28 cellular contexts compared by ENCODE assay signal in genomic region chr5:5055708-5056107, GRCh38.
"Had no signal": no experiment of that assay in that cellular context is flagged by ENCODE, and none has a peak within 500 bp of the region (broad histone marks: within the 10 kb centered on the region; RNA-seq: fewer than 3 reads in every experiment).

No MANE protein-coding gene starts in this region.

- H3K4me3 ChIP-seq: neural progenitor cell, ovary, psoas muscle, skin epidermis, smooth muscle cell, spleen, suprapubic skin, testis, tibial artery, transverse colon, upper lobe of right lung, vagina had no signal

- H3K27ac ChIP-seq: neural progenitor cell, ovary, parathyroid adenoma, psoas muscle, skin epidermis, spleen, suprapubic skin, testis, tibial artery, transverse colon, upper lobe of right lung, vagina had no signal

- H3K9me3 ChIP-seq: ovary, psoas muscle, spleen, suprapubic skin, testis, tibial artery, transverse colon, upper lobe of right lung, vagina had no signal

- H3K9ac ChIP-seq: neural progenitor cell, parathyroid adenoma had no signal

- H3K4me1 ChIP-seq: neural progenitor cell, parathyroid adenoma, psoas muscle, spleen, testis, tibial artery, transverse colon, upper lobe of right lung, vagina had no signal

- H3K79me2 ChIP-seq: parathyroid adenoma had no signal

- H3K27me3 ChIP-seq: neural progenitor cell, ovary, spleen, testis, tibial artery, transverse colon, upper lobe of right lung, vagina had no signal

- ATAC-seq: natural killer cell; psoas muscle; right cardiac atrium; sciatic nerve; stimulated activated memory B cell treated with anti-CD40 and anti-IgM and Interleukin-4, amounts not matched to agents 10 μg/mL and 1 μg/mL and 100 μg/mL, for 72 hours; stimulated activated naive CD8-positive, alpha-beta T cell treated with anti-CD3 and anti-CD28 coated beads, Interleukin-15, amount 100 ng/mL, for 72 hours; stimulated activated naive CD8-positive, alpha-beta T cell treated with anti-CD3 and anti-CD28 coated beads, Interleukin-15, Interleukin-2, amounts not matched to agents 100 U/mL and 50 U/mL, for 24 hours; upper lobe of right lung had no signal

- H2AFZ ChIP-seq: neural progenitor cell, parathyroid adenoma had no signal

- H3K36me3 ChIP-seq: neural progenitor cell, ovary, spleen, suprapubic skin, tibial artery, transverse colon, upper lobe of right lung, vagina had no signal

- H3K4me2 ChIP-seq: neural progenitor cell, smooth muscle cell had no signal

- DNase-seq: natural killer cell; occipital lobe; ovary; posterior cingulate gyrus; psoas muscle; right cardiac atrium; spleen; stimulated activated CD4-positive, alpha-beta T cell treated with anti-CD3 and anti-CD28 coated beads, Interleukin-12 subunit alpha, Interleukin-12 subunit beta, amount 100 ng/mL, for 4 hours; stimulated activated CD4-positive, alpha-beta T cell treated with anti-CD3 and anti-CD28 coated beads, Interleukin-1b, Interleukin-23, amount 100 ng/mL, for 48 hours; stimulated activated CD4-positive, alpha-beta T cell treated with anti-CD3 and anti-CD28 coated beads, Interleukin-4, amount 100 ng/mL, for 1 hour; stimulated activated CD4-positive, alpha-beta T cell treated with anti-CD3 and anti-CD28 coated beads, Interleukin-4, amount 100 ng/mL, for 4 hours; stimulated activated CD8-positive, alpha-beta memory T cell treated with anti-CD3 and anti-CD28 coated beads, Interleukin-4, amount 100 ng/mL, for 48 hours; stimulated activated naive CD4-positive, alpha-beta T cell; stimulated activated naive CD8-positive, alpha-beta T cell treated with anti-CD3 and anti-CD28 coated beads, Interleukin-15, amount 100 ng/mL, for 72 hours; stimulated activated naive CD8-positive, alpha-beta T cell treated with anti-CD3 and anti-CD28 coated beads, Interleukin-15, Interleukin-2, amounts not matched to agents 100 U/mL and 50 U/mL, for 24 hours; substantia nigra; testis; tibial artery; transverse colon; upper lobe of right lung had no signal
